Comparison of ENCODE assay signal across 23 cellular contexts in the genomic region with DNA sequence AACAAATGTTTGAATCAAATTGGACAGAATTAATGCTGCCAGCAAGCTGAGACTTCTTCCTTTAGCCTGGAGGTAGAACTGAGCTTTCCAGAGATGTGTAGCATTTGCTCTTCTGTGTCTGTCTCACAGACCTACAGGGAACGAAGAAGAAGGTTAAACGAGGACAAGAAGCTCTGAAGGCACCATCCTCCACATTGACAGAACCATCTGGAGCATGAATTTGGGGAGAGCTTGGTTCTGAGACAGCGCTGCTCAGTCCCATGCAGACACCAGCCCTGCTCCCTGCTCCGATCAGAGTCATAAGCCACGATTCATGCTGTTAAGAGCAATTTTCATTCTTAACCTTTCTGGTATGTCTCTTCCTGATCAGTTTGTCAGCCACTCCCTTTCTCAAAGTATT. TPM values are rescaled to one million over a fixed set of nuclear protein-coding genes. Genes with fewer than 3 reads are reported as not detected.
"Had no signal": no experiment of that assay in that cellular context is flagged by ENCODE, and none has a peak within 500 bp of the region (broad histone marks: within the 10 kb centered on the region; RNA-seq: fewer than 3 reads in every experiment).

No MANE protein-coding gene starts in this region.

- ATAC-seq: activated CD8-positive, alpha-beta T cell treated with anti-CD3 and anti-CD28 coated beads, Interleukin-2, amount 10 ng/mL, durations not matched to agents 7 days and 5 days; Panc1 had no signal

- H3K4me3 ChIP-seq: ascending aorta, breast epithelium, SJCRH30, SK-N-MC had no signal

- H3K27me3 ChIP-seq: ascending aorta, breast epithelium, SJCRH30 had no signal

- H3K4me1 ChIP-seq: breast epithelium had no signal

- H3K27ac ChIP-seq: ascending aorta, breast epithelium, SJCRH30, SK-N-MC had no signal

- H3K36me3 ChIP-seq: ascending aorta, breast epithelium, SJCRH30 had no signal

- H3K9me3 ChIP-seq: ascending aorta, breast epithelium, SJCRH30 had no signal

- DNase-seq: activated CD4-positive, alpha-beta T cell treated with anti-CD3 and anti-CD28 coated beads, Interleukin-2, amount 10 ng/mL, durations not matched to agents 24 days and 14 days; activated CD4-positive, alpha-beta T cell treated with anti-CD3 and anti-CD28 coated beads, Interleukin-2, amount 50 U/mL, for 4 hours; activated CD8-positive, alpha-beta T cell treated with anti-CD3 and anti-CD28 coated beads, Interleukin-2, amount 10 ng/mL, durations not matched to agents 7 days and 5 days; activated gamma-delta T cell; activated naive CD4-positive, alpha-beta T cell treated with Interleukin-2 at 50 U/mL for 16 hours; activated naive CD8-positive, alpha-beta T cell treated with anti-CD3 and anti-CD28 coated beads, Interleukin-2, amount 10 ng/mL, durations not matched to agents 7 days and 5 days; activated T-cell treated with anti-CD3 and anti-CD28 coated beads, Interleukin-2, amount 50 U/mL, for 24 hours; amygdala; NCI-H1092 treated with DMSO at 0.1 percent for 48 hours; NCI-H1436; NCI-H1694; NCI-H1930; NCI-H345; NCI-H524 treated with DMSO at 0.1 percent for 48 hours; SHP77; SJCRH30 had no signal

RNA-seq across cellular contexts. Expression of gene KY, which starts 7.7 kb away (rescaled TPM):
- total RNA-seq: activated CD4-positive, alpha-beta T cell treated with anti-CD3 and anti-CD28 coated beads, Interleukin-2, amount 10 ng/mL, durations not matched to agents 24 days and 14 days; activated CD8-positive, alpha-beta T cell treated with anti-CD3 and anti-CD28 coated beads, Interleukin-2, amount 10 ng/mL, durations not matched to agents 7 days and 5 days; activated naive CD8-positive, alpha-beta T cell treated with anti-CD3 and anti-CD28 coated beads, Interleukin-2, amount 10 ng/mL, durations not matched to agents 7 days and 5 days; activated T-helper 2 cell treated with anti-CD3 and anti-CD28 coated beads, Interferon-gamma antibody, Interleukin-2, Interleukin-4, amounts not matched to agents 10 μg/mL and 5 μg/mL and 100 μg/mL, durations not matched to agents 14 hours and 24 hours and 36 hours; NCI-H460; RPMI7951; SJCRH30 had no signal
